1 cellular context compared by ENCODE assay signal in genomic region chr9:2559212-2560152, GRCh38.
TF ChIP-seq lines count a peak whose summit lies in the region.

No MANE protein-coding gene starts in this region.

TF ChIP-seq in IMR-90, 13 proteins besides CTCF, POLR2A, EP300 and RAD21 (continued from another document):
- peak; percentile 56; the same call in 1 of the 2 replicates for TF ChIP-seq USF2 (IDR thresholded peaks at IDR 0.05; ENCODE audit: low read depth, low read length)
- TF ChIP-seq BHLHE40 (IDR thresholded peaks at IDR 0.05; ENCODE audit: low read depth, low read length), result peak; percentile 75; the same call in 1 of the 2 replicates
- TF ChIP-seq FOS (IDR thresholded peaks at IDR 0.05; ENCODE audit: low read depth, low read length), result 0 out of 2 replicates have a peak, but pooled peaks have one; percentile 18
